Comparison of ENCODE assay signal across 17 cellular contexts in the genomic region with DNA sequence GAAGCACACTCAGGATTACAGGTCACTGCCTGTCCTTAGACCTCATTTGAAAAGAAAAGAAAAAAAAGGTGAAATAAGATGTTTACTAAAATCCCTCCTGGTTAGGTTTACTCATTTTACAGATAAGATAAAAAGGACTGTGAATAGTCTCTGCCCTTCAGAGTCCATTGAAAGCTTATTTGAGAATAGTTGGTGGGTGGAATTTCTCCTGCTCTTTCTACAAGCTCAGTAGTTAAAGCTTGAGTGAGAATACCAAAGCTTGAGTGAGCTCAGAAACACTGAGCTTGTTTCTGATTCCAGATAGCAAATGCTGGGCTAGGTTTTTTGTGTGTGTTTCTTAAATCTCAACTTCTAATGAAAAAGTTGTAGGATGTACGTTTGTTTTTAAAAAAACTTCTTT.
"Had no signal": no experiment of that assay in that cellular context is flagged by ENCODE, and none has a peak within 500 bp of the region (broad histone marks: within the 10 kb centered on the region; RNA-seq: fewer than 3 reads in every experiment).

No MANE protein-coding gene starts in this region.

- H3K9me3 ChIP-seq: heart left ventricle, sigmoid colon, stomach, thyroid gland, upper lobe of left lung, uterus had no signal

- DNase-seq: effector CD4-positive, alpha-beta T cell; heart left ventricle; hypothalamus; kidney glomerular epithelial cell; midbrain; nucleus accumbens; sigmoid colon; stimulated activated CD4-positive, alpha-beta T cell treated with anti-CD3 and anti-CD28 coated beads, Interleukin-12 subunit alpha, Interleukin-12 subunit beta, amount 100 ng/mL, for 4 hours; stimulated activated naive CD4-positive, alpha-beta T cell; stomach; thyroid gland; upper lobe of left lung; uterus had no signal

- H3K4me1 Mint-ChIP-seq: neural progenitor cell had no signal

- H3K4me1 ChIP-seq: heart left ventricle, neural progenitor cell, sigmoid colon, stomach, thyroid gland, upper lobe of left lung, uterus had no signal

- H3K9me3 Mint-ChIP-seq: natural killer cell treated with Interleukin-12 subunit alpha and Interleukin-12 subunit beta and Interleukin-15 and Interleukin-18, amount 100 ng/mL, for 72 hours; neural progenitor cell had no signal

- H3K27ac ChIP-seq: coronary artery, heart left ventricle, neural progenitor cell, sigmoid colon, skin epidermis, stomach, thyroid gland, upper lobe of left lung, uterus had no signal

- H3K36me3 ChIP-seq: heart left ventricle, neural progenitor cell, sigmoid colon, stomach, thyroid gland, upper lobe of left lung, uterus had no signal

- H3K4me2 ChIP-seq: neural progenitor cell had no signal

- H3K36me3 Mint-ChIP-seq: natural killer cell treated with Interleukin-12 subunit alpha and Interleukin-12 subunit beta and Interleukin-15 and Interleukin-18, amount 100 ng/mL, for 72 hours; neural progenitor cell had no signal

- H3K4me3 Mint-ChIP-seq: natural killer cell treated with Interleukin-12 subunit alpha and Interleukin-12 subunit beta and Interleukin-15 and Interleukin-18, amount 100 ng/mL, for 72 hours; neural progenitor cell had no signal

- H2AFZ ChIP-seq: neural progenitor cell had no signal

- H3K27me3 ChIP-seq: heart left ventricle, neural progenitor cell, sigmoid colon, stomach, thyroid gland, upper lobe of left lung, uterus had no signal

- H3K4me3 ChIP-seq: coronary artery, heart left ventricle, neural progenitor cell, sigmoid colon, skin epidermis, stomach, thyroid gland, upper lobe of left lung, uterus had no signal

- H3K9ac ChIP-seq: neural progenitor cell had no signal
